Comparison of ENCODE assay signal across 22 cellular contexts in the genomic region with DNA sequence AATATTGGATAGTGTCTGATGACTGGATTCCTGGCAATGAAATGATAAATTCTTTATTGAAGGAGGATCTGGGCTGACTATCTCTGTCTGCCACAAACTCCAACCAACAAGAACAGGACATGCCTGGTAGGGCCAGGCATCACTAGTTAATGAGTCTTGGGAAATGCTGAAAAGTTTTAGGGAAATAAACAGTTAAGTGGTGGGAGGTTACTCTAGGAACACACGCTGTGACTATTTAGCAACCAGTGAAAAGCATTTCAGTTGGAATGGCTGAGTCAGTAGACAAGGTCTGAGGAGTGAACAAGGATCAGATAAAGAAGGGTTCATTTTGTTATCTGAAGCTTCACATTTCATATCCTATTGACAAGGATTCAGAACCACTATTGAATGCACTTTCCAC.
DNase-seq lines count a peak whose midpoint lies in the region; ATAC-seq, FAIRE-seq and TF ChIP-seq lines count a peak whose summit lies in the region.
"Had no signal": no experiment of that assay in that cellular context is flagged by ENCODE, and none has a peak within 500 bp of the region (broad histone marks: within the 10 kb centered on the region; RNA-seq: fewer than 3 reads in every experiment).

No MANE protein-coding gene starts in this region.

- TF ChIP-seq CTCF in mammary epithelial cell (conservative IDR thresholded peaks at IDR 0.05 in 1 of 2, IDR thresholded peaks at IDR 0.05 in 1 of 2; ENCODE audit: extremely low read depth in 1 of 2, insufficient read depth in 1 of 2, low read depth in 1 of 2, low read length in 2 of 2) (no peak), breast epithelium (IDR thresholded peaks at IDR 0.05) (no peak), astrocyte (IDR thresholded peaks at IDR 0.05; ENCODE audit: insufficient read depth, low read depth, low read length) (no peak), GM10266 (IDR thresholded peaks at IDR 0.05; ENCODE audit: control insufficient read depth, insufficient read depth, low read depth, missing control alignments) (no peak), type B pancreatic cell (conservative IDR thresholded peaks at IDR 0.05) (no peak)

- CTCF ChIA-PET in mammary epithelial cell (lab: Charles Lee; ENCODE audit: low non-redundant PET): no interaction called here

- H3K4me2 ChIP-seq in mammary epithelial cell (ENCODE audit: insufficient read depth, low read depth, low read length): no peak overlapping the region
- peak overlapping the region; percentile 42 for H3K4me2 ChIP-seq in astrocyte (ENCODE audit: low read length)

- TF ChIP-seq POLR2A in breast epithelium (IDR thresholded peaks at IDR 0.05): no peak

- no TSS peak for BruUV-seq in mammary epithelial cell (replicated peaks; lab: Mats Ljungman, UMichigan)

- intact Hi-C loops in mammary epithelial cell (cut with micrococcal nuclease) (no loop called here), breast epithelium (cut with DNase I; ENCODE audit: low total_unique reads) (loop anchor here (5.0 kb wide), 1 partner anchor 285 kb away; no protein-coding TSS in a partner anchor)

- in situ Hi-C loops in mammary epithelial cell (cut with MboI; ENCODE audit: low sequenced_read_pairs in 2 of 2): no loop called here

- no peaks in the 10 kb centered on the region for H3K79me2 ChIP-seq in mammary epithelial cell (ENCODE audit: insufficient read depth, low read length)
- no peaks in the 10 kb centered on the region for H3K79me2 ChIP-seq in astrocyte (ENCODE audit: insufficient read depth, low read length)

- no peak overlapping the region for H3K9ac ChIP-seq in mammary epithelial cell (ENCODE audit: insufficient read depth, low read length)
- no peak overlapping the region for H3K9ac ChIP-seq in astrocyte (ENCODE audit: low read length)

- 0% methylated on average over 1 of the region's 1 CpG for WGBS in mammary epithelial cell (ENCODE audit: low coverage, missing lambda C conversion rate)

- H3K4me3 ChIP-seq in mammary epithelial cell (replicated peaks in 1 of 3; ENCODE audit: insufficient read depth in 1 of 3, low read depth in 2 of 3, low read length in 3 of 3) (no peak overlapping the region), breast epithelium (no peak overlapping the region), astrocyte (ENCODE audit: insufficient read depth, low read depth, low read length) (no peak overlapping the region)
- H3K4me3 ChIP-seq: tibial nerve had no signal

- H3K27ac ChIP-seq in mammary epithelial cell (ENCODE audit: insufficient read depth, low read depth, low read length) (no peak overlapping the region), breast epithelium (no peak overlapping the region), astrocyte (ENCODE audit: low read depth, low read length) (no peak overlapping the region)
- H3K27ac ChIP-seq: tibial nerve had no signal

- H2AFZ ChIP-seq in mammary epithelial cell (ENCODE audit: low read depth, low read length) (no peak overlapping the region), astrocyte (ENCODE audit: low read depth, low read length) (no peak overlapping the region)

- H3K27ac Mint-ChIP-seq in astrocyte (ENCODE audit: unreplicated experiment): no peak overlapping the region
- H3K27ac Mint-ChIP-seq in type B pancreatic cell: no peak overlapping the region
- no peak overlapping the region for H3K27ac Mint-ChIP-seq in T-helper 2 cell treated with Interferon-gamma antibody and Interleukin-4, amounts not matched to agents 5 μg/mL and 100 μg/mL, for 36 hours
- H3K27ac Mint-ChIP-seq: CD4-positive, alpha-beta memory T cell; stimulated activated effector memory CD8-positive, alpha-beta T cell treated with anti-CD3 and anti-CD28 coated beads, Interleukin-12 subunit alpha, Interleukin-12 subunit beta, amount 100 ng/mL, for 72 hours had no signal

- no peaks in the 10 kb centered on the region for H3K27me3 ChIP-seq in mammary epithelial cell (ENCODE audit: insufficient read depth, low read length)
- no peaks in the 10 kb centered on the region for H3K27me3 ChIP-seq in breast epithelium
- H3K27me3 ChIP-seq in astrocyte (ENCODE audit: insufficient read depth, low read length): no peaks in the 10 kb centered on the region
- H3K27me3 ChIP-seq: tibial nerve had no signal

- DNase-seq in mammary epithelial cell: peak; percentile 13
- DNase-seq in breast epithelium (ENCODE audit: low spot score in 2 of 2): no peak
- peak; percentile 14 for DNase-seq in astrocyte (ENCODE audit: low read depth)
- DNase-seq in glomerular visceral epithelial cell (ENCODE audit: extremely low spot score): peak; percentile 10
- DNase-seq in GM10266 (ENCODE audit: extremely low spot score): no peak
- DNase-seq in type B pancreatic cell (ENCODE audit: extremely low spot score, unreplicated experiment): no peak
- no peak for DNase-seq in T-helper 2 cell treated with Interferon-gamma antibody and Interleukin-4, amounts not matched to agents 5 μg/mL and 100 μg/mL, for 36 hours (ENCODE audit: low spot score)
- DNase-seq: amygdala; CD4-positive, alpha-beta memory T cell; DMS79; islet precursor cell; NCI-H1436 treated with DMSO at 0.1 percent for 48 hours; NCI-H446; SHP77; T-helper 1 cell had no signal

- H4K20me1 ChIP-seq in mammary epithelial cell (ENCODE audit: insufficient read depth, low read length) (no peaks in the 10 kb centered on the region), astrocyte (ENCODE audit: insufficient read depth, low read length) (no peaks in the 10 kb centered on the region)

- H3K4me3 Mint-ChIP-seq in astrocyte (ENCODE audit: unreplicated experiment) (no peak overlapping the region), type B pancreatic cell (no peak overlapping the region)
- H3K4me3 Mint-ChIP-seq in T-helper 2 cell treated with Interferon-gamma antibody and Interleukin-4, amounts not matched to agents 5 μg/mL and 100 μg/mL, for 36 hours: no peak overlapping the region
- H3K4me3 Mint-ChIP-seq: CD4-positive, alpha-beta memory T cell; nephron; stimulated activated effector memory CD8-positive, alpha-beta T cell treated with anti-CD3 and anti-CD28 coated beads, Interleukin-12 subunit alpha, Interleukin-12 subunit beta, amount 100 ng/mL, for 72 hours had no signal

- H3K27me3 Mint-ChIP-seq in astrocyte (ENCODE audit: low read depth, unreplicated experiment) (peaks cover 3% of the 10 kb centered on the region), type B pancreatic cell (no peaks in the 10 kb centered on the region)
- no peaks in the 10 kb centered on the region for H3K27me3 Mint-ChIP-seq in T-helper 2 cell treated with Interferon-gamma antibody and Interleukin-4, amounts not matched to agents 5 μg/mL and 100 μg/mL, for 36 hours (ENCODE audit: low read depth)
- H3K27me3 Mint-ChIP-seq: CD4-positive, alpha-beta memory T cell had no signal

- H3K9me3 ChIP-seq in mammary epithelial cell (replicated peaks; ENCODE audit: insufficient read depth, low read length) (no peaks in the 10 kb centered on the region), breast epithelium (no peaks in the 10 kb centered on the region), astrocyte (ENCODE audit: insufficient read depth, low read depth, low read length) (no peaks in the 10 kb centered on the region)
- H3K9me3 ChIP-seq: tibial nerve had no signal

- H3K4me1 ChIP-seq in mammary epithelial cell (ENCODE audit: insufficient read depth, low read length) (peaks cover 7% of the 10 kb centered on the region), breast epithelium (no peaks in the 10 kb centered on the region), astrocyte (ENCODE audit: insufficient read depth, low read length) (peaks cover 11% of the 10 kb centered on the region)
- H3K4me1 ChIP-seq: tibial nerve had no signal

- H3K4me1 Mint-ChIP-seq in astrocyte (ENCODE audit: low read depth, unreplicated experiment) (peaks cover 9% of the 10 kb centered on the region), type B pancreatic cell (ENCODE audit: unreplicated experiment) (peaks cover 4% of the 10 kb centered on the region)
- no peaks in the 10 kb centered on the region for H3K4me1 Mint-ChIP-seq in T-helper 2 cell treated with Interferon-gamma antibody and Interleukin-4, amounts not matched to agents 5 μg/mL and 100 μg/mL, for 36 hours (ENCODE audit: low read depth)
- H3K4me1 Mint-ChIP-seq: CD4-positive, alpha-beta memory T cell; nephron; stimulated activated effector memory CD8-positive, alpha-beta T cell treated with anti-CD3 and anti-CD28 coated beads, Interleukin-12 subunit alpha, Interleukin-12 subunit beta, amount 100 ng/mL, for 72 hours had no signal

- ATAC-seq in esophagus mucosa: no peak
- ATAC-seq: activated CD4-positive, CD25-positive, alpha-beta regulatory T cell treated with anti-CD3 and anti-CD28 coated beads, Interleukin-2, amount 50 U/mL, for 24 hours; HCT116; stimulated activated effector memory CD8-positive, alpha-beta T cell treated with anti-CD3 and anti-CD28 coated beads, Interleukin-12 subunit alpha, Interleukin-12 subunit beta, amount 100 ng/mL, for 72 hours had no signal

- dilution Hi-C loops in mammary epithelial cell (cut with HindIII; ENCODE audit: low sequenced_read_pairs): no loop called here

- H3K9me3 Mint-ChIP-seq in astrocyte (ENCODE audit: unreplicated experiment): no peaks in the 10 kb centered on the region
- H3K9me3 Mint-ChIP-seq in type B pancreatic cell: no peaks in the 10 kb centered on the region
- H3K9me3 Mint-ChIP-seq in T-helper 2 cell treated with Interferon-gamma antibody and Interleukin-4, amounts not matched to agents 5 μg/mL and 100 μg/mL, for 36 hours: no peaks in the 10 kb centered on the region

- H3K36me3 Mint-ChIP-seq in astrocyte (ENCODE audit: low read depth, unreplicated experiment) (no peaks in the 10 kb centered on the region), type B pancreatic cell (no peaks in the 10 kb centered on the region)
- no peaks in the 10 kb centered on the region for H3K36me3 Mint-ChIP-seq in T-helper 2 cell treated with Interferon-gamma antibody and Interleukin-4, amounts not matched to agents 5 μg/mL and 100 μg/mL, for 36 hours (ENCODE audit: low read depth)
- H3K36me3 Mint-ChIP-seq: CD4-positive, alpha-beta memory T cell; stimulated activated effector memory CD8-positive, alpha-beta T cell treated with anti-CD3 and anti-CD28 coated beads, Interleukin-12 subunit alpha, Interleukin-12 subunit beta, amount 100 ng/mL, for 72 hours had no signal

- FAIRE-seq in astrocyte (lab: Jason Lieb, UNC): peak; percentile 88
- FAIRE-seq: colon had no signal

- H3K36me3 ChIP-seq in mammary epithelial cell (ENCODE audit: insufficient read depth, low read length) (no peaks in the 10 kb centered on the region), breast epithelium (no peaks in the 10 kb centered on the region), astrocyte (ENCODE audit: insufficient read depth, low read length) (no peaks in the 10 kb centered on the region)
- H3K36me3 ChIP-seq: tibial nerve had no signal

Comparison
In these comparisons a context has a peak if more than half of its experiments do, and no peak if none do; other contexts are left out.
1. DNase-seq: peak in mammary epithelial cell (single experiment), astrocyte (single experiment) and glomerular visceral epithelial cell (single experiment); none in breast epithelium (0 of 2), GM10266 (single experiment), type B pancreatic cell (single experiment) and T-helper 2 cell treated with Interferon-gamma antibody and Interleukin-4, amounts not matched to agents 5 μg/mL and 100 μg/mL, for 36 hours (single experiment).